1 cellular context compared by ENCODE assay signal in genomic region chr1:8740034-8740449, GRCh38.
TF ChIP-seq lines count a peak whose summit lies in the region.

No MANE protein-coding gene starts in this region.

TF ChIP-seq in HepG2, 621 proteins besides CTCF, POLR2A, EP300 and RAD21 (continued from another document and continues in another):
- TF ChIP-seq ZNF142 (CRISPR knock-in tag; IDR thresholded peaks at IDR 0.05) (no peak), ZNF704 (CRISPR knock-in tag; IDR thresholded peaks at IDR 0.05; ENCODE audit: borderline replicate concordance) (no peak), MLX (CRISPR knock-in tag; IDR thresholded peaks at IDR 0.05) (peak; percentile 58), JDP2 (CRISPR knock-in tag; IDR thresholded peaks at IDR 0.05; ENCODE audit: borderline replicate concordance) (no peak), ZNF354B (CRISPR knock-in tag; IDR thresholded peaks at IDR 0.05) (no peak), GRHL1 (CRISPR knock-in tag; conservative IDR thresholded peaks at IDR 0.05) (no peak), ATM (IDR thresholded peaks at IDR 0.05; ENCODE audit: borderline replicate concordance) (peak; percentile 96; the same call in 1 of the 2 replicates), BCL6 (CRISPR knock-in tag; IDR thresholded peaks at IDR 0.05) (peak; percentile 96), KLF11 (CRISPR knock-in tag; IDR thresholded peaks at IDR 0.05) (no peak), GATA4 (IDR thresholded peaks at IDR 0.05; ENCODE audit: borderline replicate concordance, low read depth) (no peak), KMT2A (CRISPR knock-in tag; IDR thresholded peaks at IDR 0.05) (no peak), ZNF776 (CRISPR knock-in tag; IDR thresholded peaks at IDR 0.05) (no peak), SP5 (CRISPR knock-in tag; IDR thresholded peaks at IDR 0.05; ENCODE audit: borderline replicate concordance, low read depth) (no peak), CHD2 (IDR thresholded peaks at IDR 0.05; ENCODE audit: low read depth, low read length) (no peak), ZNF318 (CRISPR knock-in tag; IDR thresholded peaks at IDR 0.05) (no peak), ZMAT3 (CRISPR knock-in tag; conservative IDR thresholded peaks at IDR 0.05) (no peak), ZNF841 (CRISPR knock-in tag; IDR thresholded peaks at IDR 0.05; ENCODE audit: borderline replicate concordance) (no peak), THRA (CRISPR knock-in tag; IDR thresholded peaks at IDR 0.05; ENCODE audit: borderline replicate concordance) (peak; percentile 60; the same call in 1 of the 2 replicates), FOXM1 (CRISPR knock-in tag; IDR thresholded peaks at IDR 0.05) (no peak), YEATS2 (CRISPR knock-in tag; IDR thresholded peaks at IDR 0.05; ENCODE audit: borderline replicate concordance) (no peak), ZNF660 (CRISPR knock-in tag; IDR thresholded peaks at IDR 0.05; ENCODE audit: borderline replicate concordance, low read depth) (no peak), PAXIP1 (CRISPR knock-in tag; conservative IDR thresholded peaks at IDR 0.05) (peak; percentile 83), CEBPB (IDR thresholded peaks at IDR 0.05; ENCODE audit: borderline replicate concordance, low read depth, low read length) (peak; percentile 91), NFKBIZ (CRISPR knock-in tag; IDR thresholded peaks at IDR 0.05) (peak; percentile 61; the same call in 1 of the 2 replicates)
